ENCODE assay signal across 17 cellular contexts in the genomic region with DNA sequence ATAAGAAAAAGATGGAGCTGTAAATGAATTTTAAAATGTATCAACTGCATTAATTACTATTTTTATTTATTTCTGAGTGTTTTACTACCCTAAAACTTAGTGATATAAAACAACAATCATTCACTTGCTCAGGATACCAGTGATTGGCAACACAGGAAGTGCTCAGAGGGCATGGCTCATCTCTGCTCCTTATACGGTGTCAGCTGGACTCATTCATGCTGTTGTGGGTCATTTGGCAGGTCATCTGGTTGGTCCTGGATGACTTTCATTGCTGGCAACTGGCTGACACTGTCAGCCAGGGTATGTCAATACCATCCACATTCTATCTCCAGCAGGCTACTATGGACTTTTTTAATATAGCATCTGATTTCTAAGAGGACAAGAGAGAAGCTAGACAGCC.
DNase-seq lines count a peak whose midpoint lies in the region; FAIRE-seq and TF ChIP-seq lines count a peak whose summit lies in the region.
"Had no signal": no experiment of that assay in that cellular context is flagged by ENCODE, and none has a peak within 500 bp of the region (broad histone marks: within the 10 kb centered on the region; RNA-seq: fewer than 3 reads in every experiment).

No MANE protein-coding gene starts in this region.

- TF ChIP-seq POLR2A in endothelial cell of umbilical vein (IDR thresholded peaks at IDR 0.05; ENCODE audit: low read depth, low read length) (no peak), suprapubic skin (IDR thresholded peaks at IDR 0.05) (no peak)

- WGBS in suprapubic skin = 50% methylated on average over 1 of the region's 1 CpG

- peak; percentile 26 for DNase-seq in HK-2 (ENCODE audit: unreplicated experiment)
- peak; percentile 56 for DNase-seq in NCI-H69 (lab: John Stamatoyannopoulos, UW)
- DNase-seq in endothelial cell of umbilical vein (ENCODE audit: low read depth, low spot score) = no peak
- peak; percentile 42 to 54 for DNase-seq in lung microvascular endothelial cell (ENCODE audit: low read depth in 2 of 2)
- no peak for DNase-seq in stimulated activated CD4-positive, alpha-beta T cell treated with anti-CD3 and anti-CD28 coated beads, Interleukin-4, amount 100 ng/mL, for 4 hours
- DNase-seq in COLO829 (ENCODE audit: low spot score) = no peak
- DNase-seq in suprapubic skin (ENCODE audit: low spot score in 2 of 2) = no peak
- no peak for DNase-seq in GM19240 (ENCODE audit: insufficient read length, low spot score)
- DNase-seq: activated naive CD8-positive, alpha-beta T cell treated with anti-CD3 and anti-CD28 coated beads for 36 hours; CD8-positive, alpha-beta memory T cell; effector CD8-positive, alpha-beta T cell; glutamatergic neuron; lower lobe of right lung; MM.1S; stimulated activated CD4-positive, alpha-beta T cell treated with anti-CD3 and anti-CD28 coated beads, Interleukin-12 subunit alpha, Interleukin-12 subunit beta, amount 100 ng/mL, for 4 hours; SW 1271; upper lobe of right lung had no signal

- FAIRE-seq in endothelial cell of umbilical vein (lab: Jason Lieb, UNC) = no peak

- intact Hi-C loops in endothelial cell of umbilical vein (cut with micrococcal nuclease) = no loop called here

- H3K4me1 ChIP-seq in endothelial cell of umbilical vein (ENCODE audit: control insufficient read depth, extremely low read depth, insufficient read depth, low read length) (no peaks in the 10 kb centered on the region), suprapubic skin (no peaks in the 10 kb centered on the region)
- H3K4me1 ChIP-seq: lower lobe of right lung, upper lobe of right lung had no signal

- H3K9me1 ChIP-seq in endothelial cell of umbilical vein (replicated peaks; ENCODE audit: control insufficient read depth, extremely low read depth, insufficient read depth, low read length) = no peaks in the 10 kb centered on the region

- no peak overlapping the region for H3K4me2 ChIP-seq in endothelial cell of umbilical vein (ENCODE audit: insufficient read depth, low read length)

- TF ChIP-seq EP300 in suprapubic skin (IDR thresholded peaks at IDR 0.05) = no peak

- H3K36me3 ChIP-seq in endothelial cell of umbilical vein (ENCODE audit: control insufficient read depth in 2 of 2, extremely low read depth in 1 of 2, insufficient read depth in 2 of 2, low read length in 2 of 2) (no peaks in the 10 kb centered on the region), suprapubic skin (no peaks in the 10 kb centered on the region)
- H3K36me3 ChIP-seq: lower lobe of right lung, upper lobe of right lung had no signal

- H3K9ac ChIP-seq in endothelial cell of umbilical vein (replicated peaks; ENCODE audit: extremely low read depth, insufficient read depth, low read length) = no peak overlapping the region

- H3K9me3 ChIP-seq in endothelial cell of umbilical vein (replicated peaks; ENCODE audit: control insufficient read depth, insufficient read depth, low read length) = no peaks in the 10 kb centered on the region
- H3K9me3 ChIP-seq in suprapubic skin = no peaks in the 10 kb centered on the region
- H3K9me3 ChIP-seq: lower lobe of right lung, upper lobe of right lung had no signal

- H3K27me3 ChIP-seq in endothelial cell of umbilical vein (ENCODE audit: control insufficient read depth in 2 of 2, insufficient read depth in 2 of 2, low read length in 2 of 2) = no peaks in the 10 kb centered on the region
- H3K27me3 ChIP-seq in suprapubic skin = no peaks in the 10 kb centered on the region
- H3K27me3 ChIP-seq: upper lobe of right lung had no signal

- POLR2A ChIA-PET in endothelial cell of umbilical vein (lab: Charles Lee) = no interaction called here

- CTCF ChIA-PET in endothelial cell of umbilical vein (lab: Charles Lee) = interaction anchor here (0.9 to 1.4 kb wide), 4 partner anchors 12 to 67 kb away, joined by 3 to 4 read pairs (median 4); no protein-coding TSS in a partner anchor

- TF ChIP-seq CTCF in endothelial cell of umbilical vein (IDR thresholded peaks at IDR 0.05; ENCODE audit: extremely low read depth in 1 of 2, insufficient read depth in 1 of 2, low read depth in 1 of 2, low read length in 2 of 2) (no peak), suprapubic skin (IDR thresholded peaks at IDR 0.05) (no peak)

- H3K4me3 ChIP-seq in endothelial cell of umbilical vein (replicated peaks in 1 of 3; ENCODE audit: insufficient read depth in 1 of 3, low read depth in 1 of 3, low read length in 3 of 3) (no peak overlapping the region), suprapubic skin (no peak overlapping the region)
- H3K4me3 ChIP-seq: lower lobe of right lung, upper lobe of right lung had no signal

- H4K20me1 ChIP-seq in endothelial cell of umbilical vein (replicated peaks; ENCODE audit: control insufficient read depth, extremely low read depth, insufficient read depth, low read length) = no peaks in the 10 kb centered on the region

- H3K79me2 ChIP-seq in endothelial cell of umbilical vein (ENCODE audit: control insufficient read depth, insufficient read depth, low read length) = no peaks in the 10 kb centered on the region

- BruUV-seq in endothelial cell of umbilical vein (replicated peaks; lab: Mats Ljungman, UMichigan) = no TSS peak

- dilution Hi-C loops in endothelial cell of umbilical vein (cut with MboI; ENCODE audit: extremely low pct_ligation_motif_present, low sequenced_read_pairs) = no loop called here

- no peak overlapping the region for H3K27ac ChIP-seq in endothelial cell of umbilical vein (ENCODE audit: insufficient read depth, low read depth, low read length)
- no peak overlapping the region for H3K27ac ChIP-seq in suprapubic skin
- H3K27ac ChIP-seq: lower lobe of right lung, upper lobe of right lung had no signal

- peak overlapping the region; percentile 78 for H2AFZ ChIP-seq in endothelial cell of umbilical vein (ENCODE audit: low read depth, low read length)

TF ChIP-seq in endothelial cell of umbilical vein, 7 proteins besides CTCF, POLR2A, EP300 and RAD21:
- TF ChIP-seq JUN (IDR thresholded peaks at IDR 0.05; ENCODE audit: borderline replicate concordance, insufficient read depth, insufficient read length, low read depth) (no peak), GATA2 (IDR thresholded peaks at IDR 0.05; ENCODE audit: insufficient read depth, insufficient read length, low read depth, low read length) (no peak), MYC (IDR thresholded peaks at IDR 0.05; ENCODE audit: low read depth, low read length) (no peak), EZH2 (IDR thresholded peaks at IDR 0.05; ENCODE audit: borderline replicate concordance, low read depth, low read length, severe bottlenecking) (no peak), FOS (IDR thresholded peaks at IDR 0.05; ENCODE audit: borderline replicate concordance, insufficient read depth, low read length) (no peak), MAX (IDR thresholded peaks at IDR 0.05; ENCODE audit: insufficient read depth, insufficient read length) (no peak)
TF ChIP-seq in endothelial cell of umbilical vein: peak in this region for 0.

Comparison
In these comparisons a context has a peak if more than half of its experiments do, and no peak if none do; other contexts are left out.
1. DNase-seq: peak in HK-2 (single experiment), NCI-H69 (single experiment) and lung microvascular endothelial cell (2 of 2); none in endothelial cell of umbilical vein (single experiment), stimulated activated CD4-positive, alpha-beta T cell treated with anti-CD3 and anti-CD28 coated beads, Interleukin-4, amount 100 ng/mL, for 4 hours (0 of 2), COLO829 (single experiment), suprapubic skin (0 of 2) and GM19240 (single experiment).